Comparison of ENCODE assay signal across 19 cellular contexts in genomic region chr5:158273035-158273434, GRCh38.
"Had no signal": no experiment of that assay in that cellular context is flagged by ENCODE, and none has a peak within 500 bp of the region (broad histone marks: within the 10 kb centered on the region; RNA-seq: fewer than 3 reads in every experiment).

No MANE protein-coding gene starts in this region.

- H3K4me1 Mint-ChIP-seq: activated B cell treated with CpG ODN at 0.5 μM for 24 hours; activated CD4-positive, alpha-beta T cell treated with anti-CD3 and anti-CD28 coated beads, Interleukin-2, amount 10 ng/mL, durations not matched to agents 24 days and 14 days; activated naive CD8-positive, alpha-beta T cell treated with anti-CD3 and anti-CD28 coated beads, Interleukin-2, amount 50 U/mL, for 24 hours; immature natural killer cell had no signal

- H3K36me3 Mint-ChIP-seq: immature natural killer cell had no signal

- H3K27ac Mint-ChIP-seq: activated B cell treated with CpG ODN at 0.5 μM for 24 hours; activated CD4-positive, alpha-beta T cell treated with anti-CD3 and anti-CD28 coated beads, Interleukin-2, amount 10 ng/mL, durations not matched to agents 24 days and 14 days; activated naive CD8-positive, alpha-beta T cell treated with anti-CD3 and anti-CD28 coated beads, Interleukin-2, amount 50 U/mL, for 24 hours; activated T-helper 1 cell treated with anti-CD3 and anti-CD28 coated beads, Interleukin-12 subunit alpha, Interleukin-12 subunit beta, Interleukin-2, Interleukin-4 antibody, amounts not matched to agents 30 ng/mL and 10 ng/mL and 1 ng/mL, durations not matched to agents 14 hours and 24 hours and 36 hours; immature natural killer cell; naive thymus-derived CD8-positive, alpha-beta T cell; stimulated activated naive CD8-positive, alpha-beta T cell treated with anti-CD3 and anti-CD28 coated beads, Interleukin-15, Interleukin-2, amounts not matched to agents 100 ng/mL and 50 ng/mL, for 24 hours; T-helper 1 cell treated with Interleukin-12 subunit alpha and Interleukin-12 subunit beta and Interleukin-4 antibody, amounts not matched to agents 30 μg/mL and 1 μg/mL, for 36 hours had no signal

- H3K9me3 ChIP-seq: ascending aorta, mucosa of descending colon, upper lobe of right lung had no signal

- H3K9me3 Mint-ChIP-seq: activated CD4-positive, alpha-beta T cell treated with anti-CD3 and anti-CD28 coated beads, Interleukin-2, amount 10 ng/mL, durations not matched to agents 24 days and 14 days; activated naive CD8-positive, alpha-beta T cell treated with anti-CD3 and anti-CD28 coated beads, Interleukin-2, amount 50 U/mL, for 24 hours; activated T-helper 1 cell treated with anti-CD3 and anti-CD28 coated beads, Interleukin-12 subunit alpha, Interleukin-12 subunit beta, Interleukin-2, Interleukin-4 antibody, amounts not matched to agents 30 ng/mL and 10 ng/mL and 1 ng/mL, durations not matched to agents 14 hours and 24 hours and 36 hours; stimulated activated naive CD8-positive, alpha-beta T cell treated with anti-CD3 and anti-CD28 coated beads, Interleukin-15, Interleukin-2, amounts not matched to agents 100 ng/mL and 50 ng/mL, for 24 hours; T-helper 1 cell treated with Interleukin-12 subunit alpha and Interleukin-12 subunit beta and Interleukin-4 antibody, amounts not matched to agents 30 μg/mL and 1 μg/mL, for 36 hours had no signal

- H3K4me3 ChIP-seq: ascending aorta, dorsolateral prefrontal cortex, heart left ventricle, mucosa of descending colon, upper lobe of right lung had no signal

- H3K36me3 ChIP-seq: ascending aorta, heart left ventricle, upper lobe of right lung had no signal

- ATAC-seq: activated naive CD8-positive, alpha-beta T cell treated with anti-CD3 and anti-CD28 coated beads, Interleukin-2, amount 50 U/mL, for 24 hours; heart left ventricle; left cardiac atrium; mucosa of descending colon; naive thymus-derived CD8-positive, alpha-beta T cell; upper lobe of right lung had no signal

- H3K4me1 ChIP-seq: ascending aorta, heart left ventricle, upper lobe of right lung had no signal

- H3K4me3 Mint-ChIP-seq: activated B cell treated with CpG ODN at 0.5 μM for 24 hours; activated CD4-positive, alpha-beta T cell treated with anti-CD3 and anti-CD28 coated beads, Interleukin-2, amount 10 ng/mL, durations not matched to agents 24 days and 14 days; activated naive CD8-positive, alpha-beta T cell treated with anti-CD3 and anti-CD28 coated beads, Interleukin-2, amount 50 U/mL, for 24 hours; activated T-helper 1 cell treated with anti-CD3 and anti-CD28 coated beads, Interleukin-12 subunit alpha, Interleukin-12 subunit beta, Interleukin-2, Interleukin-4 antibody, amounts not matched to agents 30 ng/mL and 10 ng/mL and 1 ng/mL, durations not matched to agents 14 hours and 24 hours and 36 hours; immature natural killer cell; naive thymus-derived CD8-positive, alpha-beta T cell; stimulated activated naive CD8-positive, alpha-beta T cell treated with anti-CD3 and anti-CD28 coated beads, Interleukin-15, Interleukin-2, amounts not matched to agents 100 ng/mL and 50 ng/mL, for 24 hours; T-helper 1 cell treated with Interleukin-12 subunit alpha and Interleukin-12 subunit beta and Interleukin-4 antibody, amounts not matched to agents 30 μg/mL and 1 μg/mL, for 36 hours had no signal

- H3K27ac ChIP-seq: ascending aorta, dorsolateral prefrontal cortex, heart left ventricle, upper lobe of right lung had no signal

- H3K27me3 ChIP-seq: ascending aorta, heart left ventricle, upper lobe of right lung had no signal

- H3K27me3 Mint-ChIP-seq: activated B cell treated with CpG ODN at 0.5 μM for 24 hours; activated CD4-positive, alpha-beta T cell treated with anti-CD3 and anti-CD28 coated beads, Interleukin-2, amount 10 ng/mL, durations not matched to agents 24 days and 14 days; activated naive CD8-positive, alpha-beta T cell treated with anti-CD3 and anti-CD28 coated beads, Interleukin-2, amount 50 U/mL, for 24 hours had no signal

- DNase-seq: activated B cell treated with CpG ODN at 0.5 μM for 24 hours; activated CD4-positive, alpha-beta T cell treated with anti-CD3 and anti-CD28 coated beads, Interleukin-2, amount 10 ng/mL, durations not matched to agents 24 days and 14 days; activated naive CD4-positive, alpha-beta T cell treated with Interleukin-2 at 50 U/mL for 16 hours; activated naive CD8-positive, alpha-beta T cell treated with anti-CD3 and anti-CD28 coated beads, Interleukin-2, amount 50 U/mL, for 24 hours; dorsolateral prefrontal cortex; foreskin melanocyte; heart left ventricle; immature natural killer cell; left cardiac atrium; mammary epithelial cell; mucosa of descending colon; naive thymus-derived CD8-positive, alpha-beta T cell; stimulated activated CD4-positive, alpha-beta T cell treated with anti-CD3 and anti-CD28 coated beads, Interleukin-4, amount 100 ng/mL, for 1 hour; stimulated activated CD8-positive, alpha-beta memory T cell treated with anti-CD3 and anti-CD28 coated beads, Interleukin-4, amount 100 ng/mL, for 48 hours; upper lobe of right lung had no signal
